ENCODE assay signal across 18 cellular contexts in genomic region chr6:16822529-16822928, GRCh38.
DNase-seq lines count a peak whose midpoint lies in the region; ATAC-seq, FAIRE-seq and TF ChIP-seq lines count a peak whose summit lies in the region.
"Had no signal": no experiment of that assay in that cellular context is flagged by ENCODE, and none has a peak within 500 bp of the region (broad histone marks: within the 10 kb centered on the region; RNA-seq: fewer than 3 reads in every experiment).

No MANE protein-coding gene starts in this region.

- H3K4me1 Mint-ChIP-seq in activated naive CD8-positive, alpha-beta T cell treated with anti-CD3 and anti-CD28 coated beads for 36 hours, result peaks cover 11% of the 10 kb centered on the region

- ATAC-seq in HepG2, result no peak
- ATAC-seq in Right ventricle myocardium superior (ENCODE audit: poor library complexity), result no peak

- H3K4me2 ChIP-seq in mammary epithelial cell (ENCODE audit: insufficient read depth, low read depth, low read length), result no peak overlapping the region
- H3K4me2 ChIP-seq in HepG2 (ENCODE audit: low read depth, low read length), result peak overlapping the region; percentile 40; the same call in 1 of the 2 replicates
- H3K4me2 ChIP-seq: BLaER1 had no signal

- H4K20me1 ChIP-seq in mammary epithelial cell (ENCODE audit: insufficient read depth, low read length) (no peaks in the 10 kb centered on the region), HepG2 (ENCODE audit: insufficient read depth, low read length) (no peaks in the 10 kb centered on the region)
- H4K20me1 ChIP-seq: BLaER1 had no signal

- H3K79me2 ChIP-seq in mammary epithelial cell (ENCODE audit: insufficient read depth, low read length), result no peaks in the 10 kb centered on the region
- H3K79me2 ChIP-seq in HepG2 (ENCODE audit: insufficient read depth, low read length), result no peaks in the 10 kb centered on the region

- 51% methylated on average over 2 of the region's 2 CpGs for WGBS in mammary epithelial cell (ENCODE audit: low coverage, missing lambda C conversion rate)
- WGBS in HepG2 (ENCODE audit: low lambda C conversion rate), result 45% methylated on average over 2 of the region's 2 CpGs

- H3K27ac Mint-ChIP-seq in activated naive CD8-positive, alpha-beta T cell treated with anti-CD3 and anti-CD28 coated beads for 36 hours, result no peak overlapping the region
- H3K27ac Mint-ChIP-seq: CD8-positive, alpha-beta memory T cell; HFFc6 had no signal

- H3K4me1 ChIP-seq in mammary epithelial cell (ENCODE audit: insufficient read depth, low read length) (peaks cover 8% of the 10 kb centered on the region), breast epithelium (no peaks in the 10 kb centered on the region), HepG2 (ENCODE audit: insufficient read depth, low read length) (peaks cover 51% of the 10 kb centered on the region), vagina (no peaks in the 10 kb centered on the region)
- H3K4me1 ChIP-seq: HAP-1 had no signal

- DNase-seq in mammary epithelial cell (peak; percentile 51), breast epithelium (ENCODE audit: low spot score in 2 of 2) (no peak), HepG2 (ENCODE audit: low spot score) (no peak), Right ventricle myocardium superior (no peak), vagina (ENCODE audit: extremely low spot score in 2 of 2) (no peak)
- no peak for DNase-seq in activated CD4-positive, alpha-beta T cell treated with anti-CD3 and anti-CD28 coated beads, Interleukin-2, amount 50 U/mL, for 1 hour
- no peak for DNase-seq in activated naive CD8-positive, alpha-beta T cell treated with anti-CD3 and anti-CD28 coated beads for 36 hours
- DNase-seq: 8988T; AML-193; CD8-positive, alpha-beta memory T cell; DMS53; HFFc6 had no signal

- intact Hi-C loops in mammary epithelial cell (cut with micrococcal nuclease), result no loop called here
- intact Hi-C loops in breast epithelium (cut with DNase I; ENCODE audit: low total_unique reads), result no loop called here
- intact Hi-C loops in HepG2 (cut with micrococcal nuclease; ENCODE audit: unreplicated experiment), result loop anchor here (1.0 to 5.0 kb wide), 2 partner anchors 14 to 60 kb away; partner anchors contain the start of gene ATXN1
- intact Hi-C loops in Right ventricle myocardium superior (cut with DNase I), result no loop called here
- intact Hi-C loops in vagina (cut with DNase I), result no loop called here

- no peak for TF ChIP-seq POLR2A in breast epithelium (IDR thresholded peaks at IDR 0.05)
- TF ChIP-seq POLR2A in HepG2 (IDR thresholded peaks at IDR 0.05; ENCODE audit: insufficient read depth in 1 of 2, low read depth in 2 of 2, low read length in 2 of 2), result no peak
- TF ChIP-seq POLR2A in vagina (IDR thresholded peaks at IDR 0.05), result no peak

- TF ChIP-seq EP300 in HepG2 (IDR thresholded peaks at IDR 0.05; ENCODE audit: low read depth in 2 of 2, low read length in 2 of 2), result no peak
- TF ChIP-seq EP300 in HepG2 (CRISPR knock-in tag; IDR thresholded peaks at IDR 0.05; ENCODE audit: borderline replicate concordance), result no peak

- no peaks in the 10 kb centered on the region for H3K36me3 Mint-ChIP-seq in activated naive CD8-positive, alpha-beta T cell treated with anti-CD3 and anti-CD28 coated beads for 36 hours
- H3K36me3 Mint-ChIP-seq: CD8-positive, alpha-beta memory T cell had no signal

- H3K36me3 ChIP-seq in mammary epithelial cell (ENCODE audit: insufficient read depth, low read length), result no peaks in the 10 kb centered on the region
- no peaks in the 10 kb centered on the region for H3K36me3 ChIP-seq in breast epithelium
- no peaks in the 10 kb centered on the region for H3K36me3 ChIP-seq in HepG2 (replicated peaks in 1 of 2; ENCODE audit: control insufficient read depth in 1 of 2, insufficient read depth in 2 of 2, low read length in 2 of 2)
- H3K36me3 ChIP-seq in vagina, result no peaks in the 10 kb centered on the region
- H3K36me3 ChIP-seq: BLaER1, HAP-1 had no signal

- FAIRE-seq in HepG2 (lab: Jason Lieb, UNC), result no peak
- FAIRE-seq: GM12891, H1 had no signal

- no peak overlapping the region for H3K27ac ChIP-seq in mammary epithelial cell (ENCODE audit: insufficient read depth, low read depth, low read length)
- no peak overlapping the region for H3K27ac ChIP-seq in breast epithelium
- H3K27ac ChIP-seq in VCaP, result peak overlapping the region; percentile 32
- peak overlapping the region; percentile 61 for H3K27ac ChIP-seq in HepG2 (ENCODE audit: extremely low read length, insufficient read depth, low read length)
- no peak overlapping the region for H3K27ac ChIP-seq in vagina
- H3K27ac ChIP-seq: BLaER1 had no signal

- BruUV-seq in mammary epithelial cell (replicated peaks; lab: Mats Ljungman, UMichigan) (no TSS peak), HepG2 (replicated peaks; lab: Mats Ljungman, UMichigan) (no TSS peak)

- H3K4me3 Mint-ChIP-seq in activated naive CD8-positive, alpha-beta T cell treated with anti-CD3 and anti-CD28 coated beads for 36 hours, result no peak overlapping the region
- H3K4me3 Mint-ChIP-seq: CD8-positive, alpha-beta memory T cell; HFFc6 had no signal

- H3K9me3 Mint-ChIP-seq in activated naive CD8-positive, alpha-beta T cell treated with anti-CD3 and anti-CD28 coated beads for 36 hours, result no peaks in the 10 kb centered on the region
- H3K9me3 Mint-ChIP-seq: CD8-positive, alpha-beta memory T cell; HFFc6 had no signal

- no peak overlapping the region for H2AFZ ChIP-seq in mammary epithelial cell (ENCODE audit: low read depth, low read length)
- H2AFZ ChIP-seq in HepG2 (ENCODE audit: low read length), result no peak overlapping the region

- POLR2A ChIA-PET in HepG2 (lab: Yijun Ruan, JAX), result interaction anchor here (1.3 to 1.5 kb wide), 2 partner anchors 25 to 60 kb away, joined by 3 read pairs; no protein-coding TSS in a partner anchor

- TF ChIP-seq CTCF in mammary epithelial cell (conservative IDR thresholded peaks at IDR 0.05 in 1 of 2, IDR thresholded peaks at IDR 0.05 in 1 of 2; ENCODE audit: extremely low read depth in 1 of 2, insufficient read depth in 1 of 2, low read depth in 1 of 2, low read length in 2 of 2) (no peak), breast epithelium (IDR thresholded peaks at IDR 0.05) (no peak), VCaP (conservative IDR thresholded peaks at IDR 0.05) (no peak), HepG2 (CRISPR knock-in tag; IDR thresholded peaks at IDR 0.05) (no peak), vagina (IDR thresholded peaks at IDR 0.05) (no peak)

- H3K27me3 ChIP-seq in mammary epithelial cell (ENCODE audit: insufficient read depth, low read length), result no peaks in the 10 kb centered on the region
- no peaks in the 10 kb centered on the region for H3K27me3 ChIP-seq in breast epithelium
- no peaks in the 10 kb centered on the region; a peak in 1 of 5 replicates for H3K27me3 ChIP-seq in HepG2 (ENCODE audit: control insufficient read depth in 1 of 2, insufficient read depth in 2 of 2, low read length in 2 of 2)
- H3K27me3 ChIP-seq in vagina, result no peaks in the 10 kb centered on the region
- H3K27me3 ChIP-seq: BLaER1 had no signal

- dilution Hi-C loops in mammary epithelial cell (cut with HindIII; ENCODE audit: low sequenced_read_pairs), result no loop called here

- CTCF ChIA-PET in mammary epithelial cell (lab: Charles Lee; ENCODE audit: low non-redundant PET), result no interaction called here
- CTCF ChIA-PET in HepG2 (lab: Yijun Ruan, JAX; ENCODE audit: low intra/inter-chr PET ratio, low total read pairs), result no interaction called here

- no peaks in the 10 kb centered on the region for H3K9me3 ChIP-seq in mammary epithelial cell (replicated peaks; ENCODE audit: insufficient read depth, low read length)
- no peaks in the 10 kb centered on the region for H3K9me3 ChIP-seq in breast epithelium
- H3K9me3 ChIP-seq in HepG2 (ENCODE audit: low read length), result no peaks in the 10 kb centered on the region
- H3K9me3 ChIP-seq in vagina, result no peaks in the 10 kb centered on the region
- H3K9me3 ChIP-seq: BLaER1, Caco-2, HAP-1 had no signal

- H3K27me3 Mint-ChIP-seq in activated naive CD8-positive, alpha-beta T cell treated with anti-CD3 and anti-CD28 coated beads for 36 hours, result peaks cover 24% of the 10 kb centered on the region

- in situ Hi-C loops in mammary epithelial cell (cut with MboI; ENCODE audit: low sequenced_read_pairs in 2 of 2) (no loop called here), HepG2 (cut with HindIII; ENCODE audit: extremely low pct_ligation_motif_present, low pct_unique_long_range_greater_than_20kb) (no loop called here)

- TF ChIP-seq RAD21 in HepG2 (CRISPR knock-in tag; IDR thresholded peaks at IDR 0.05), result no peak

- H3K9ac ChIP-seq in mammary epithelial cell (ENCODE audit: insufficient read depth, low read length) (no peak overlapping the region), HepG2 (ENCODE audit: insufficient read depth, low read depth, low read length) (0 out of 2 replicates have a peak overlapping the region, but pooled peaks have one; percentile 3)
- H3K9ac ChIP-seq: BLaER1 had no signal

- H3K4me3 ChIP-seq in mammary epithelial cell (replicated peaks in 1 of 3; ENCODE audit: insufficient read depth in 1 of 3, low read depth in 2 of 3, low read length in 3 of 3) (no peak overlapping the region), breast epithelium (no peak overlapping the region), HepG2 (replicated peaks in 1 of 3; ENCODE audit: insufficient read depth in 1 of 3, low read depth in 2 of 3, low read length in 3 of 3) (no peak overlapping the region), vagina (no peak overlapping the region)
- H3K4me3 ChIP-seq: BLaER1, HAP-1 had no signal

TF ChIP-seq in HepG2, 621 proteins besides CTCF, POLR2A, EP300 and RAD21 (continues in another document):
- no peak for TF ChIP-seq POGZ (CRISPR knock-in tag; IDR thresholded peaks at IDR 0.05)
- TF ChIP-seq ZBTB14 (CRISPR knock-in tag; IDR thresholded peaks at IDR 0.05), result no peak
- no peak for TF ChIP-seq ZNF431 (CRISPR knock-in tag; IDR thresholded peaks at IDR 0.05; ENCODE audit: borderline replicate concordance, low read depth)
- TF ChIP-seq ZNF572 (CRISPR knock-in tag; IDR thresholded peaks at IDR 0.05), result no peak

Comparison
In these comparisons a context has a peak if more than half of its experiments do, and no peak if none do; other contexts are left out.
1. H3K27ac ChIP-seq: peak in VCaP (single experiment) and HepG2 (single experiment); none in mammary epithelial cell (single experiment), breast epithelium (0 of 2) and vagina (single experiment).